Comparison of ENCODE assay signal across 9 cellular contexts in the genomic region with DNA sequence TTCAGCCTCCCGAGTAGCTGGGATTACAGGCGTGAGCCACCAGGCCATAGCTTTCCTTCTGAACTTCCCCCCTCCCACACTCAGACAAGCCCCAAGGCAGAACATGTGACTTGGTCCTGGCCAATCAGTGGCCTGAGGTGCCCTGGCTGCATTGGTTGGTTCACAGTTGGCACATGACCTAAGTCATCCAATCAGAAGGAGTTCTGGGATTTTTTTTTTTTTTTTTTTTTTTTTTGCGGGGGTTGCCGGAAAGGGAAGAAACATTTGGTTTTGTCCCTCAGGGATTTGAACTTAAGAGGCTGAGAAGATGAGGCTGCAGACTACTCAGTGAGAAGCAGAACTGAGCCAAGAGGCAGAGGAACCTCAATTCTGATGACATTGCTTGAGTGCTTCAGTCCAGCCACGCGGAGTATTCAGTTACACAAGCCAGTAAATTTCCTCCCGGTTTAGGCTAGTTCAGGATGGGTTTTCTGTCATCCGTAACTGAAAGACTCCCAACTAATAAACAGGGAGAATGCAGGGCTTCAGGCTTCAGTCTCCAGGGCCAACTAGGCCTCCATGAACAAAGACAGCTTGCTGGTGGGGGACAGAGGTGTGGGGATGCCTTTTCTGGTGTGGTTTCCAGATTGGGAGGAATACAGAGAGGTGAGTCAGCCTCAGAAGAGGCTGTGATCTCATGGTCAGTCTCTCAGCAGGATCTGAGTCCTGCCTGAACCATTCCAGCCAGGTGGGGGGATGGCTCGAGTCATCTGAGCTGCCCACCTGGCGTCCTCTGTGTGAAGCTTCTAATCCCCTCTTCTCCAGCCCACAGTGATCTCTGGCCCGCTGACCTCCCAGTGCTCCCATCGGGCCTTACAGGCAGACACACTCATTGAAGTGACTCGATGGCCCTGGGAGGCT. TPM values are rescaled to one million over a fixed set of nuclear protein-coding genes. Genes with fewer than 3 reads are reported as not detected.
DNase-seq lines count a peak whose midpoint lies in the region; ATAC-seq and TF ChIP-seq lines count a peak whose summit lies in the region.
"Had no signal": no experiment of that assay in that cellular context is flagged by ENCODE, and none has a peak within 500 bp of the region (broad histone marks: within the 10 kb centered on the region; RNA-seq: fewer than 3 reads in every experiment).

No MANE protein-coding gene starts in this region.

- peak overlapping the region in 1 of 10 donors; percentile 20 for H3K4me3 Mint-ChIP-seq in naive thymus-derived CD8-positive, alpha-beta T cell
- H3K4me3 Mint-ChIP-seq: activated naive CD4-positive, alpha-beta T cell treated with anti-CD3 and anti-CD28 coated beads, Interleukin-2, amount 50 U/mL, for 24 hours had no signal

- peak overlapping the region; percentile 81 for H3K27ac ChIP-seq in SU-DHL-6 (ENCODE audit: low read depth, low read length)

- DNase-seq in activated effector memory CD4-positive, alpha-beta T cell treated with anti-CD3 and anti-CD28 coated beads, Interleukin-2, amount 50 U/mL, for 16 hours: peak; percentile 66
- DNase-seq in activated effector memory CD4-positive, alpha-beta T cell treated with Interleukin-2 at 50 U/mL for 16 hours: no peak
- DNase-seq in kidney tubule cell (ENCODE audit: low spot score): peak; percentile 86
- no peak for DNase-seq in naive thymus-derived CD8-positive, alpha-beta T cell

- peak overlapping the region in 2 of 10 donors; percentile 23 to 59 for H3K27ac Mint-ChIP-seq in naive thymus-derived CD8-positive, alpha-beta T cell
- H3K27ac Mint-ChIP-seq: activated naive CD4-positive, alpha-beta T cell treated with anti-CD3 and anti-CD28 coated beads, Interleukin-2, amount 50 U/mL, for 24 hours had no signal

- no peaks in the 10 kb centered on the region for H3K9me2 ChIP-seq in SU-DHL-6 (replicated peaks; ENCODE audit: insufficient read depth, low read length)

- no peaks in the 10 kb centered on the region for H4K20me1 ChIP-seq in SU-DHL-6 (ENCODE audit: low read depth, low read length)

- ATAC-seq in HG03432 (IDR thresholded peaks at IDR 0.05; ENCODE audit: unreplicated experiment) (peak; percentile 20), HG03196 (IDR thresholded peaks at IDR 0.05; ENCODE audit: unreplicated experiment) (no peak), GM21367 (IDR thresholded peaks at IDR 0.05; ENCODE audit: unreplicated experiment) (no peak)
- no peak for ATAC-seq in naive thymus-derived CD8-positive, alpha-beta T cell

- peaks cover 31% of the 10 kb centered on the region for H3F3A ChIP-seq in SU-DHL-6 (ENCODE audit: insufficient read depth)

- H3K36me3 Mint-ChIP-seq in naive thymus-derived CD8-positive, alpha-beta T cell: peaks cover 0 to 17% (median 5%) of the 10 kb centered on the region in 3 donors

- peak overlapping the region; percentile 65 for H3K9ac ChIP-seq in SU-DHL-6 (ENCODE audit: low read length)

- H3K27me3 ChIP-seq in SU-DHL-6 (ENCODE audit: low read length): no peaks in the 10 kb centered on the region

- no peaks in the 10 kb centered on the region for H3K9me3 Mint-ChIP-seq in naive thymus-derived CD8-positive, alpha-beta T cell
- H3K9me3 Mint-ChIP-seq: activated naive CD4-positive, alpha-beta T cell treated with anti-CD3 and anti-CD28 coated beads, Interleukin-2, amount 50 U/mL, for 24 hours had no signal

- peaks cover 15 to 35% (median 25%) of the 10 kb centered on the region in 4 donors for H3K4me1 Mint-ChIP-seq in naive thymus-derived CD8-positive, alpha-beta T cell

- TF ChIP-seq CTCF in SU-DHL-6 (IDR thresholded peaks at IDR 0.05; ENCODE audit: insufficient read depth, low read length, poor library complexity, severe bottlenecking): no peak

- H3K9me3 ChIP-seq in SU-DHL-6 (ENCODE audit: insufficient read depth, low read length): no peaks in the 10 kb centered on the region

- H3K36me3 ChIP-seq in SU-DHL-6 (ENCODE audit: low read length): 0 out of 2 replicates have a peak, but pooled peaks cover 6% of the 10 kb centered on the region

- peak overlapping the region; percentile 66 for H3K4me2 ChIP-seq in SU-DHL-6 (ENCODE audit: low read depth, low read length, poor library complexity, severe bottlenecking)

- H2AFZ ChIP-seq in SU-DHL-6 (ENCODE audit: low read depth, low read length, severe bottlenecking): peak overlapping the region; percentile 30

- H3K4me3 ChIP-seq in SU-DHL-6 (ENCODE audit: insufficient read depth, low read length, poor library complexity, severe bottlenecking): peak overlapping the region; percentile 46

- POLR2A ChIA-PET in naive thymus-derived CD8-positive, alpha-beta T cell (lab: Charles Lee): interaction anchor here (0.7 to 7.7 kb wide), 6 partner anchors 10 to 105 kb away, joined by 3 to 124 read pairs (median 12); no protein-coding TSS in a partner anchor

- H3K27me3 Mint-ChIP-seq in naive thymus-derived CD8-positive, alpha-beta T cell: no peaks in the 10 kb centered on the region
- H3K27me3 Mint-ChIP-seq: activated naive CD4-positive, alpha-beta T cell treated with anti-CD3 and anti-CD28 coated beads, Interleukin-2, amount 50 U/mL, for 24 hours had no signal

- peaks cover 3% of the 10 kb centered on the region for H3K79me2 ChIP-seq in SU-DHL-6 (ENCODE audit: insufficient read depth, low read length)

RNA-seq across cellular contexts. Expression of a gene that starts 9.2 kb away (rescaled TPM):
- total RNA-seq in naive thymus-derived CD8-positive, alpha-beta T cell: 1,000 to 10,000 TPM; 1,008 to 1,051 TPM
- polyA plus RNA-seq in naive thymus-derived CD8-positive, alpha-beta T cell: 1,000 to 10,000 TPM; 1,851 to 2,224 (median 2,052) TPM

Comparison
In these comparisons a context has a peak if more than half of its experiments do, and no peak if none do; other contexts are left out.
1. DNase-seq: peak in activated effector memory CD4-positive, alpha-beta T cell treated with anti-CD3 and anti-CD28 coated beads, Interleukin-2, amount 50 U/mL, for 16 hours (single experiment) and kidney tubule cell (single experiment); none in activated effector memory CD4-positive, alpha-beta T cell treated with Interleukin-2 at 50 U/mL for 16 hours (single experiment) and naive thymus-derived CD8-positive, alpha-beta T cell (0 of 10).